Comparison of ENCODE assay signal across 21 cellular contexts in genomic region chr2:150153646-150154307, GRCh38.
DNase-seq lines count a peak whose midpoint lies in the region; ATAC-seq, FAIRE-seq and TF ChIP-seq lines count a peak whose summit lies in the region.
"Had no signal": no experiment of that assay in that cellular context is flagged by ENCODE, and none has a peak within 500 bp of the region (broad histone marks: within the 10 kb centered on the region; RNA-seq: fewer than 3 reads in every experiment).

No MANE protein-coding gene starts in this region.

- H3K9ac ChIP-seq in astrocyte (ENCODE audit: low read length) = no peak overlapping the region

- H3K9me3 ChIP-seq in A549 = no peaks in the 10 kb centered on the region; the same call in 2 of the 3 replicates
- no peaks in the 10 kb centered on the region for H3K9me3 ChIP-seq in astrocyte (ENCODE audit: insufficient read depth, low read depth, low read length)
- no peaks in the 10 kb centered on the region for H3K9me3 ChIP-seq in left lung
- H3K9me3 ChIP-seq in pancreas = no peaks in the 10 kb centered on the region
- H3K9me3 ChIP-seq: BE2C, HAP-1 had no signal

- H4K20me1 ChIP-seq in astrocyte (ENCODE audit: insufficient read depth, low read length) = no peaks in the 10 kb centered on the region

- no peak for TF ChIP-seq RAD21 in A549 (conservative IDR thresholded peaks at IDR 0.05 in 1 of 2, IDR thresholded peaks at IDR 0.05 in 1 of 2)

- H3K36me3 Mint-ChIP-seq in astrocyte (ENCODE audit: low read depth, unreplicated experiment) = no peaks in the 10 kb centered on the region
- H3K36me3 Mint-ChIP-seq: CD4-positive, alpha-beta memory T cell had no signal

- no peaks in the 10 kb centered on the region for H3K79me2 ChIP-seq in astrocyte (ENCODE audit: insufficient read depth, low read length)

- peaks cover 44% of the 10 kb centered on the region for H3K4me1 ChIP-seq in A549
- no peaks in the 10 kb centered on the region for H3K4me1 ChIP-seq in astrocyte (ENCODE audit: insufficient read depth, low read length)
- no peaks in the 10 kb centered on the region for H3K4me1 ChIP-seq in left lung
- H3K4me1 ChIP-seq in pancreas = no peaks in the 10 kb centered on the region
- H3K4me1 ChIP-seq: BE2C, HAP-1 had no signal

- no peaks in the 10 kb centered on the region for H3K27me3 Mint-ChIP-seq in astrocyte (ENCODE audit: low read depth, unreplicated experiment)
- H3K27me3 Mint-ChIP-seq: CD4-positive, alpha-beta memory T cell had no signal

- no peak; a peak in 2 of 6 replicates for ATAC-seq in A549
- peak; percentile 14 for ATAC-seq in left lung
- ATAC-seq in pancreas = no peak
- no peak for ATAC-seq in GM21786 (IDR thresholded peaks at IDR 0.05; ENCODE audit: unreplicated experiment)
- ATAC-seq in HG03025 (IDR thresholded peaks at IDR 0.05; ENCODE audit: low FRiP score, unreplicated experiment) = no peak

- CTCF ChIA-PET in A549 (lab: Yijun Ruan, JAX) = interaction anchor here (1.2 kb wide), 1 partner anchor 10 kb away, joined by 4 read pairs; no protein-coding TSS in a partner anchor

- no peak for DNase-seq in A549 (ENCODE audit: low read depth in 1 of 2, low spot score in 1 of 2)
- DNase-seq in HT-29 (ENCODE audit: low spot score) = peak; percentile 86
- DNase-seq in astrocyte (ENCODE audit: low read depth) = no peak
- no peak for DNase-seq in left lung
- DNase-seq in NCI-H524 treated with DMSO at 0.1 percent for 48 hours (lab: John Stamatoyannopoulos, UW) = no peak
- DNase-seq in pancreas = no peak
- DNase-seq: BE2C; CD4-positive, alpha-beta memory T cell; DMS153; DMS79 treated with DMSO at 0.1 percent for 48 hours; EL had no signal

- H3K27me3 ChIP-seq in astrocyte (ENCODE audit: insufficient read depth, low read length) (no peaks in the 10 kb centered on the region), left lung (no peaks in the 10 kb centered on the region), pancreas (no peaks in the 10 kb centered on the region)
- H3K27me3 ChIP-seq: BE2C had no signal

- TF ChIP-seq EP300 in A549 (IDR thresholded peaks at IDR 0.05) = no peak

- 56% methylated on average over 2 of the region's 2 CpGs for WGBS in A549 (ENCODE audit: missing lambda C conversion rate)
- WGBS in pancreas, 2 donors = 93 to 94% methylated on average over 2 of the region's 2 CpGs

- H3K9me3 Mint-ChIP-seq in astrocyte (ENCODE audit: unreplicated experiment) = no peaks in the 10 kb centered on the region
- H3K9me3 Mint-ChIP-seq: CD4-positive, alpha-beta memory T cell had no signal

- no peak for FAIRE-seq in A549 (lab: Jason Lieb, UNC)
- FAIRE-seq in astrocyte (lab: Jason Lieb, UNC) = peak; percentile 70
- FAIRE-seq in pancreas (lab: Jason Lieb, UNC) = no peak
- FAIRE-seq: A204.1, D721Med, G401.6, GM12891, H1, HTR-8/SVneo had no signal

- H3K27ac Mint-ChIP-seq in astrocyte (ENCODE audit: unreplicated experiment) = no peak overlapping the region
- H3K27ac Mint-ChIP-seq: CD4-positive, alpha-beta memory T cell had no signal

- no peak overlapping the region for H2AFZ ChIP-seq in astrocyte (ENCODE audit: low read depth, low read length)

- POLR2A ChIA-PET in A549 (lab: Yijun Ruan, JAX) = no interaction called here

- no peak for TF ChIP-seq CTCF in A549 (IDR thresholded peaks at IDR 0.05)
- TF ChIP-seq CTCF in astrocyte (IDR thresholded peaks at IDR 0.05; ENCODE audit: insufficient read depth, low read depth, low read length) = no peak
- TF ChIP-seq CTCF in left lung (IDR thresholded peaks at IDR 0.05) = no peak
- TF ChIP-seq CTCF in pancreas (IDR thresholded peaks at IDR 0.05) = no peak

- H3K4me2 ChIP-seq in A549 (peak overlapping the region; percentile 45; the same call in 2 of the 3 replicates), astrocyte (ENCODE audit: low read length) (no peak overlapping the region)

- H3K27ac ChIP-seq in A549 = peak overlapping the region; percentile 34 to 82
- H3K27ac ChIP-seq in astrocyte (ENCODE audit: low read depth, low read length) = no peak overlapping the region
- H3K27ac ChIP-seq in left lung = no peak overlapping the region
- H3K27ac ChIP-seq in pancreas = no peak overlapping the region
- H3K27ac ChIP-seq: C4-2B had no signal

- H3K36me3 ChIP-seq in astrocyte (ENCODE audit: insufficient read depth, low read length) = no peaks in the 10 kb centered on the region
- H3K36me3 ChIP-seq in left lung = no peaks in the 10 kb centered on the region
- H3K36me3 ChIP-seq in pancreas = no peaks in the 10 kb centered on the region
- H3K36me3 ChIP-seq: BE2C, HAP-1 had no signal

- no peak overlapping the region for H3K4me3 ChIP-seq in A549
- H3K4me3 ChIP-seq in astrocyte (ENCODE audit: insufficient read depth, low read depth, low read length) = no peak overlapping the region
- H3K4me3 ChIP-seq in left lung = no peak overlapping the region
- H3K4me3 ChIP-seq in pancreas = no peak overlapping the region
- H3K4me3 ChIP-seq: HAP-1 had no signal

- intact Hi-C loops in left lung (cut with DNase I) = no loop called here
- intact Hi-C loops in pancreas (cut with DNase I) = no loop called here

- H3K4me1 Mint-ChIP-seq in astrocyte (ENCODE audit: low read depth, unreplicated experiment) = peaks cover 10% of the 10 kb centered on the region
- H3K4me1 Mint-ChIP-seq: CD4-positive, alpha-beta memory T cell had no signal

- TF ChIP-seq POLR2A in A549 (IDR thresholded peaks at IDR 0.05; ENCODE audit: low read length) = no peak

- no peak overlapping the region for H3K4me3 Mint-ChIP-seq in astrocyte (ENCODE audit: unreplicated experiment)
- H3K4me3 Mint-ChIP-seq: CD4-positive, alpha-beta memory T cell had no signal

TF ChIP-seq in A549, 52 proteins besides CTCF, POLR2A, EP300 and RAD21:
- TF ChIP-seq REST (IDR thresholded peaks at IDR 0.05) = no peak
- TF ChIP-seq HEYL (CRISPR knock-in tag; IDR thresholded peaks at IDR 0.05) = no peak
- 0 out of 2 replicates have a peak, but pooled peaks have one; percentile 12 for TF ChIP-seq MAX (IDR thresholded peaks at IDR 0.05)
- no peak for TF ChIP-seq CEBPB (IDR thresholded peaks at IDR 0.05)
- TF ChIP-seq HOXB5 (CRISPR knock-in tag; IDR thresholded peaks at IDR 0.05) = no peak

Comparison
In these comparisons a context has a peak if more than half of its experiments do, and no peak if none do; other contexts are left out.
1. H3K27ac ChIP-seq: peak in A549 (2 of 2); none in astrocyte (single experiment), left lung (0 of 2) and pancreas (0 of 4).